8 cellular contexts compared by ENCODE assay signal in the genomic region with DNA sequence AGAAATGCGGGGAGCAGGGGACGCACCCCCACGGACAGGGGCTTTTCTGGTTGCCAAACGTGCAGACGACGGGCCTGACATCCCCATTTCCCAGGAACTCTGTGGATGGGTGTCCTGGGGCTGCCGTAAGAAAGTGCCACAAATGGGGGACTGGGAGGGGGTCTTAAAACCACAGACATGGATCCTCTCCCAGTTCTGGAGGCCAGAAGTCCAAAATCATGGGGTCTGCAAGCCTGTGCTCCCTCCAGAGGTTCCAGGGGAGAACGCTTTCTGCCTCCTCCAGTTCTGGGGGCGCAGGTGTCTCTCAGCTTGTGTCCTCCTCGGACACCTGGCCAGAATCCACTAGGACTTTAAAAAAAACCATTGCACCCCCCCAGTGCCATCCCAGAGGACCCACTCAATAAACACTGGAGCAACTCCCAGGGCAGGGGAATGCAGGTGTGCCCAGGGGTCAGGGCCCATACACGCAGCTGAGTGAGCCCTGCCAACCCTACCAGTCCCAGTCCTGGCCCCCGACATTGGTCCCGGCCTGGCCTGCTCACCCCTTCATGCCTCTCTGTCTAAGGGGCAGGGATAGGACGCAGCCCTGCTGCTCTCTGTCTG.
DNase-seq lines count a peak whose midpoint lies in the region; ATAC-seq and TF ChIP-seq lines count a peak whose summit lies in the region.

No MANE protein-coding gene starts in this region.

- DNase-seq in adipocyte (ENCODE audit: low read depth) (no peak), right atrium auricular region (ENCODE audit: low spot score) (no peak), nucleus accumbens (lab: John Stamatoyannopoulos, UW) (no peak), COLO829 (ENCODE audit: low spot score) (no peak), NK-92 (lab: John Stamatoyannopoulos, UW; ENCODE audit: unreplicated experiment) (no peak)

- no peak overlapping the region for H3K27ac ChIP-seq in BLaER1 treated with 17β-estradiol and CSF1 and Interleukin-3, amounts not matched to agents 10 nM and 100 nM
- H3K27ac ChIP-seq in right atrium auricular region = peak overlapping the region; percentile 91
- peak overlapping the region; percentile 78 for H3K27ac ChIP-seq in rectal smooth muscle tissue (ENCODE audit: low read depth, low read length)

- H3K27me3 ChIP-seq in BLaER1 treated with 17β-estradiol and CSF1 and Interleukin-3, amounts not matched to agents 10 nM and 100 nM = peaks cover 0 to 5% (median 0%) of the 10 kb centered on the region in 11 experiments; a peak in 2 of 22 replicates
- H3K27me3 ChIP-seq in adipocyte (replicated peaks; ENCODE audit: control insufficient read depth, insufficient read depth, low read length) (no peaks in the 10 kb centered on the region), right atrium auricular region (no peaks in the 10 kb centered on the region), rectal smooth muscle tissue (ENCODE audit: control insufficient read depth, insufficient read depth, low read length) (no peaks in the 10 kb centered on the region)

- H3K36me3 ChIP-seq in BLaER1 treated with 17β-estradiol and CSF1 and Interleukin-3, amounts not matched to agents 10 nM and 100 nM = peaks cover 0 to 37% (median 19%) of the 10 kb centered on the region in 11 experiments; a peak in 16 of 22 replicates
- H3K36me3 ChIP-seq in adipocyte (ENCODE audit: control insufficient read depth, insufficient read depth, low read length, severe bottlenecking) (no peaks in the 10 kb centered on the region), right atrium auricular region (no peaks in the 10 kb centered on the region), rectal smooth muscle tissue (ENCODE audit: control insufficient read depth, insufficient read depth, low read length) (no peaks in the 10 kb centered on the region)

- peak in 1 of 2 donors; percentile 17 for TF ChIP-seq CTCF in right atrium auricular region (IDR thresholded peaks at IDR 0.05)

- peak overlapping the region in 6 of 11 experiments; percentile 11 to 61 (median 47); a peak in 3 of 22 replicates for H3K9ac ChIP-seq in BLaER1 treated with 17β-estradiol and CSF1 and Interleukin-3, amounts not matched to agents 10 nM and 100 nM
- H3K9ac ChIP-seq in adipocyte (ENCODE audit: low read length) (peak overlapping the region; percentile 77), rectal smooth muscle tissue (ENCODE audit: low read length) (no peak overlapping the region)

- H3K4me1 ChIP-seq in BLaER1 treated with 17β-estradiol and CSF1 and Interleukin-3, amounts not matched to agents 10 nM and 100 nM = peaks cover 16 to 46% (median 35%) of the 10 kb centered on the region in 10 experiments
- peaks cover 43% of the 10 kb centered on the region for H3K4me1 ChIP-seq in adipocyte (ENCODE audit: control insufficient read depth, insufficient read depth, low read length)
- peaks cover 0 to 43% of the 10 kb centered on the region in 2 donors for H3K4me1 ChIP-seq in right atrium auricular region
- H3K4me1 ChIP-seq in rectal smooth muscle tissue (ENCODE audit: control insufficient read depth, insufficient read depth, low read length) = peaks cover 13% of the 10 kb centered on the region

- peaks cover 0 to 73% (median 36%) of the 10 kb centered on the region in 11 experiments; a peak in 16 of 22 replicates for H4K20me1 ChIP-seq in BLaER1 treated with 17β-estradiol and CSF1 and Interleukin-3, amounts not matched to agents 10 nM and 100 nM

- H3K9me3 ChIP-seq in BLaER1 treated with 17β-estradiol and CSF1 and Interleukin-3, amounts not matched to agents 10 nM and 100 nM (replicated peaks in 1 of 11) = peaks cover 18 to 25% (median 21%) of the 10 kb centered on the region in 11 experiments
- peaks cover 3% of the 10 kb centered on the region for H3K9me3 ChIP-seq in adipocyte (ENCODE audit: control insufficient read depth, low read length)
- peaks cover 0 to 24% of the 10 kb centered on the region in 2 donors for H3K9me3 ChIP-seq in right atrium auricular region

- no peak for ATAC-seq in GM18519 (IDR thresholded peaks at IDR 0.05; ENCODE audit: low FRiP score, unreplicated experiment)

- peak overlapping the region; percentile 68 to 91 (median 79); a peak in 21 of 22 replicates for H3K4me2 ChIP-seq in BLaER1 treated with 17β-estradiol and CSF1 and Interleukin-3, amounts not matched to agents 10 nM and 100 nM

- no peak overlapping the region for H3K4me3 ChIP-seq in BLaER1 treated with 17β-estradiol and CSF1 and Interleukin-3, amounts not matched to agents 10 nM and 100 nM
- H3K4me3 ChIP-seq in adipocyte (ENCODE audit: low read length) = peak overlapping the region; percentile 75
- peak overlapping the region; percentile 36 to 51 for H3K4me3 ChIP-seq in right atrium auricular region
- peak overlapping the region; percentile 61 for H3K4me3 ChIP-seq in rectal smooth muscle tissue (ENCODE audit: low read length)

Comparison
In these comparisons a context has a peak if more than half of its experiments do, and no peak if none do; other contexts are left out.
1. H3K27ac ChIP-seq: peak in right atrium auricular region (2 of 2) and rectal smooth muscle tissue (single experiment); none in BLaER1 treated with 17β-estradiol and CSF1 and Interleukin-3, amounts not matched to agents 10 nM and 100 nM (0 of 11).
2. H3K4me3 ChIP-seq: peak in adipocyte (single experiment), right atrium auricular region (2 of 2) and rectal smooth muscle tissue (single experiment); none in BLaER1 treated with 17β-estradiol and CSF1 and Interleukin-3, amounts not matched to agents 10 nM and 100 nM (0 of 10).